ENCODE assay signal across 11 cellular contexts in genomic region chr18:13615432-13615861, GRCh38.
DNase-seq lines count a peak whose midpoint lies in the region; ATAC-seq and TF ChIP-seq lines count a peak whose summit lies in the region.
"Had no signal": no experiment of that assay in that cellular context is flagged by ENCODE, and none has a peak within 500 bp of the region (broad histone marks: within the 10 kb centered on the region; RNA-seq: fewer than 3 reads in every experiment).

No MANE protein-coding gene starts in this region.

- H3K27ac ChIP-seq in ascending aorta (no peak overlapping the region), mesenchymal stem cell (ENCODE audit: low read length, poor library complexity, severe bottlenecking) (no peak overlapping the region)
- H3K27ac ChIP-seq: C4-2B had no signal

- peak; percentile 17 for DNase-seq in stimulated activated naive CD4-positive, alpha-beta T cell treated with Interleukin-2 at 50 U/mL for 16 hours (lab: John Stamatoyannopoulos, UW)
- DNase-seq in stimulated activated naive CD4-positive, alpha-beta T cell (lab: John Stamatoyannopoulos, UW), result no peak
- DNase-seq in activated T-helper 1 cell treated with anti-CD3 and anti-CD28 coated beads, Interleukin-12 subunit alpha, Interleukin-12 subunit beta, Interleukin-2, Interleukin-4 antibody, amounts not matched to agents 30 ng/mL and 10 ng/mL and 1 ng/mL, durations not matched to agents 14 hours and 24 hours and 36 hours (ENCODE audit: low spot score), result no peak
- DNase-seq in lung microvascular endothelial cell (ENCODE audit: low read depth in 2 of 2), result peak; percentile 33 to 47
- DNase-seq in ascending aorta (ENCODE audit: low spot score in 2 of 2), result no peak
- DNase-seq in mesenchymal stem cell, result no peak
- DNase-seq: cerebellar nuclear complex, occipital lobe had no signal

- no peak overlapping the region for H4K91ac ChIP-seq in mesenchymal stem cell (ENCODE audit: low read length)

- no peak overlapping the region for H2BK5ac ChIP-seq in mesenchymal stem cell (ENCODE audit: low read depth, low read length, poor library complexity, severe bottlenecking)

- intact Hi-C loops in activated T-helper 1 cell treated with anti-CD3 and anti-CD28 coated beads, Interleukin-12 subunit alpha, Interleukin-12 subunit beta, Interleukin-2, Interleukin-4 antibody, amounts not matched to agents 30 ng/mL and 10 ng/mL and 1 ng/mL, durations not matched to agents 14 hours and 24 hours and 36 hours (cut with micrococcal nuclease), result loop anchor here (1.0 kb wide), 1 partner anchor 349 kb away; no protein-coding TSS in a partner anchor
- intact Hi-C loops in ascending aorta (cut with DNase I), result no loop called here

- peaks cover 75% of the 10 kb centered on the region for H3K4me1 Mint-ChIP-seq in activated T-helper 1 cell treated with anti-CD3 and anti-CD28 coated beads, Interleukin-12 subunit alpha, Interleukin-12 subunit beta, Interleukin-2, Interleukin-4 antibody, amounts not matched to agents 30 ng/mL and 10 ng/mL and 1 ng/mL, durations not matched to agents 14 hours and 24 hours and 36 hours (ENCODE audit: low read depth)

- no peak overlapping the region for H3K14ac ChIP-seq in mesenchymal stem cell (ENCODE audit: low read length in 2 of 2)

- peaks cover 6% of the 10 kb centered on the region for H3K36me3 Mint-ChIP-seq in activated T-helper 1 cell treated with anti-CD3 and anti-CD28 coated beads, Interleukin-12 subunit alpha, Interleukin-12 subunit beta, Interleukin-2, Interleukin-4 antibody, amounts not matched to agents 30 ng/mL and 10 ng/mL and 1 ng/mL, durations not matched to agents 14 hours and 24 hours and 36 hours (ENCODE audit: low read depth)

- H2BK120ac ChIP-seq in mesenchymal stem cell (ENCODE audit: low read depth, low read length), result no peak overlapping the region

- H3K4ac ChIP-seq in mesenchymal stem cell (ENCODE audit: low read depth in 1 of 2, low read length in 2 of 2), result no peak overlapping the region

- H3K23ac ChIP-seq in mesenchymal stem cell (ENCODE audit: low read length in 2 of 2), result no peak overlapping the region

- H3K9ac ChIP-seq in mesenchymal stem cell (ENCODE audit: low read length), result no peak overlapping the region

- H3K27me3 Mint-ChIP-seq in activated T-helper 1 cell treated with anti-CD3 and anti-CD28 coated beads, Interleukin-12 subunit alpha, Interleukin-12 subunit beta, Interleukin-2, Interleukin-4 antibody, amounts not matched to agents 30 ng/mL and 10 ng/mL and 1 ng/mL, durations not matched to agents 14 hours and 24 hours and 36 hours (ENCODE audit: insufficient read depth), result peaks cover 1% of the 10 kb centered on the region

- no peak for TF ChIP-seq CTCF in ascending aorta (IDR thresholded peaks at IDR 0.05)

- H2BK12ac ChIP-seq in mesenchymal stem cell (ENCODE audit: low read length in 2 of 2), result no peak overlapping the region

- H2BK15ac ChIP-seq in mesenchymal stem cell (ENCODE audit: low read depth, poor library complexity, severe bottlenecking), result no peak overlapping the region

- no peak overlapping the region for H3K4me2 ChIP-seq in mesenchymal stem cell (ENCODE audit: low read length, poor library complexity, severe bottlenecking)

- no peak overlapping the region for H3K4me3 ChIP-seq in ascending aorta
- H3K4me3 ChIP-seq in mesenchymal stem cell (ENCODE audit: insufficient read depth in 1 of 2, low read depth in 1 of 2, low read length in 2 of 2), result no peak overlapping the region

- no peak overlapping the region for H3K18ac ChIP-seq in mesenchymal stem cell (ENCODE audit: low read depth in 1 of 2, low read length in 2 of 2)

- ATAC-seq in GM18867 (IDR thresholded peaks at IDR 0.05; ENCODE audit: unreplicated experiment) (no peak), GM18868 (IDR thresholded peaks at IDR 0.05; ENCODE audit: unreplicated experiment) (no peak)

- 77% methylated on average over 7 of the region's 8 CpGs for WGBS in mesenchymal stem cell

- no peaks in the 10 kb centered on the region for H3K9me3 Mint-ChIP-seq in activated T-helper 1 cell treated with anti-CD3 and anti-CD28 coated beads, Interleukin-12 subunit alpha, Interleukin-12 subunit beta, Interleukin-2, Interleukin-4 antibody, amounts not matched to agents 30 ng/mL and 10 ng/mL and 1 ng/mL, durations not matched to agents 14 hours and 24 hours and 36 hours

- peaks cover 2 to 8% of the 10 kb centered on the region in 2 donors for H3K4me1 ChIP-seq in ascending aorta
- H3K4me1 ChIP-seq in mesenchymal stem cell (ENCODE audit: control insufficient read depth, insufficient read depth, low read depth, low read length), result peaks cover 3% of the 10 kb centered on the region

- peak overlapping the region; percentile 96 for H3K27ac Mint-ChIP-seq in activated T-helper 1 cell treated with anti-CD3 and anti-CD28 coated beads, Interleukin-12 subunit alpha, Interleukin-12 subunit beta, Interleukin-2, Interleukin-4 antibody, amounts not matched to agents 30 ng/mL and 10 ng/mL and 1 ng/mL, durations not matched to agents 14 hours and 24 hours and 36 hours

- H3K27me3 ChIP-seq in ascending aorta, result no peaks in the 10 kb centered on the region
- peaks cover 23 to 40% of the 10 kb centered on the region in 2 experiments for H3K27me3 ChIP-seq in mesenchymal stem cell (ENCODE audit: control insufficient read depth in 1 of 2, insufficient read depth in 1 of 2, low read length in 2 of 2)

- H2AFZ ChIP-seq in mesenchymal stem cell (ENCODE audit: low read depth, low read length), result no peak overlapping the region

- peak overlapping the region; percentile 83 for H3K4me3 Mint-ChIP-seq in activated T-helper 1 cell treated with anti-CD3 and anti-CD28 coated beads, Interleukin-12 subunit alpha, Interleukin-12 subunit beta, Interleukin-2, Interleukin-4 antibody, amounts not matched to agents 30 ng/mL and 10 ng/mL and 1 ng/mL, durations not matched to agents 14 hours and 24 hours and 36 hours

- no peak overlapping the region for H2AK5ac ChIP-seq in mesenchymal stem cell (ENCODE audit: low read length, severe bottlenecking)

- H3K9me3 ChIP-seq in ascending aorta (no peaks in the 10 kb centered on the region), mesenchymal stem cell (ENCODE audit: control insufficient read depth, low read length) (no peaks in the 10 kb centered on the region)

- no peaks in the 10 kb centered on the region for H3K79me1 ChIP-seq in mesenchymal stem cell (replicated peaks; ENCODE audit: low read length, poor library complexity, severe bottlenecking)

- no peak overlapping the region for H4K8ac ChIP-seq in mesenchymal stem cell (ENCODE audit: low read length)

- H3K36me3 ChIP-seq in ascending aorta (no peaks in the 10 kb centered on the region), mesenchymal stem cell (ENCODE audit: control insufficient read depth in 1 of 2, insufficient read depth in 2 of 2, low read depth in 1 of 2, low read length in 2 of 2) (no peaks in the 10 kb centered on the region)

Comparison
In these comparisons a context has a peak if more than half of its experiments do, and no peak if none do; other contexts are left out.
1. DNase-seq: peak in stimulated activated naive CD4-positive, alpha-beta T cell treated with Interleukin-2 at 50 U/mL for 16 hours (single experiment) and lung microvascular endothelial cell (2 of 2); none in stimulated activated naive CD4-positive, alpha-beta T cell (0 of 6), activated T-helper 1 cell treated with anti-CD3 and anti-CD28 coated beads, Interleukin-12 subunit alpha, Interleukin-12 subunit beta, Interleukin-2, Interleukin-4 antibody, amounts not matched to agents 30 ng/mL and 10 ng/mL and 1 ng/mL, durations not matched to agents 14 hours and 24 hours and 36 hours (single experiment), ascending aorta (0 of 2) and mesenchymal stem cell (single experiment).